Comparison of ENCODE assay signal across 1 cellular context in genomic region chr16:67967956-67968439, GRCh38.
TF ChIP-seq lines count a peak whose summit lies in the region.

No MANE protein-coding gene starts in this region.

TF ChIP-seq in GM23338, 12 proteins besides CTCF, POLR2A, EP300 and RAD21 (continued from another document):
- TF ChIP-seq REST (IDR thresholded peaks at IDR 0.05; ENCODE audit: unreplicated experiment) (no peak), EZH2phosphoT487 (IDR thresholded peaks at IDR 0.05; ENCODE audit: unreplicated experiment) (no peak), CREB1 (CRISPR knock-in tag; IDR thresholded peaks at IDR 0.05; ENCODE audit: low read depth) (no peak), EZH2 (IDR thresholded peaks at IDR 0.05; ENCODE audit: low read depth, unreplicated experiment) (no peak), ZNF331 (CRISPR knock-in tag; IDR thresholded peaks at IDR 0.05; ENCODE audit: low read depth) (no peak), JUNB (IDR thresholded peaks at IDR 0.05; ENCODE audit: unreplicated experiment) (no peak)
